ENCODE assay signal across 19 cellular contexts in the genomic region with DNA sequence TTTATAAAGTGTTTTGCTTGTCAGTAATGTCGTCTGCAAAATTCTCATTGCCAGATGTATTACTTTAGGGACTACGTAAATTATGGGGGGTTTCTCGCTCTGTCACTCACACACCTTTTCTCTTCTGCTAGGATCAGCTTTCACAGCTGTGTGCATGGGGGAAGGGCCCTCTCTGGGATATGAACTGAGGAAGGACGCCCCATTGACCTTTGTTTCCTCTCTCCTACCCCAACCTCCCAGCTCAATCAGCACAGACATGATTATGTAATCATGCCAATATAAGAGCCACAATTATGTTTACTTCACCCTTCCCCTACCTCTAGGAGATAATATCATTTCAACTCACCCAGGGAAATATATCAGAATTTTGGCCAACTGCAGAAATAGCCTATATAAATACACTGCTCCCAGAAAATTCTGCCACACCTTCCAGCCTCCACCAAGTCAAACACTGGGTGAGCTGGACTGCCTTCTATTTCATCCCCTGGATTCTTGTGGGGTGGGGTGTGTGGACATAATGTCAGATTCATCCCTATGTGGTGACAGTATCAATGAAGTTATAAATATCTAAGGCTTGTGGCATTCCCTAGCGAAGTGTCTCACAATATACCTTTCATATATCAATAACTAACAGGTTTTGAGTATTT. TPM values are rescaled to one million over a fixed set of nuclear protein-coding genes. Genes with fewer than 3 reads are reported as not detected.
DNase-seq lines count a peak whose midpoint lies in the region; ATAC-seq and TF ChIP-seq lines count a peak whose summit lies in the region.
"Had no signal": no experiment of that assay in that cellular context is flagged by ENCODE, and none has a peak within 500 bp of the region (broad histone marks: within the 10 kb centered on the region; RNA-seq: fewer than 3 reads in every experiment).

No MANE protein-coding gene starts in this region.

- TF ChIP-seq POLR2A in heart left ventricle (IDR thresholded peaks at IDR 0.05) = no peak

- no peak overlapping the region for H3K27ac ChIP-seq in heart left ventricle
- peak overlapping the region; percentile 56 for H3K27ac ChIP-seq in foreskin keratinocyte
- peak overlapping the region; percentile 52 to 61 for H3K27ac ChIP-seq in mucosa of rectum (ENCODE audit: low read depth in 2 of 2, low read length in 2 of 2)
- no peak overlapping the region for H3K27ac ChIP-seq in dorsolateral prefrontal cortex
- H3K27ac ChIP-seq: BLaER1 treated with 17β-estradiol and CSF1 and Interleukin-3, amounts not matched to agents 10 nM and 100 nM; KMS-11 had no signal

- intact Hi-C loops in Right ventricle myocardium superior (cut with DNase I) = no loop called here
- intact Hi-C loops in heart left ventricle (cut with DNase I) = no loop called here
- intact Hi-C loops in dorsolateral prefrontal cortex (cut with DNase I) = no loop called here

- H3K4me3 ChIP-seq in heart left ventricle (no peak overlapping the region), mucosa of rectum (ENCODE audit: low read length in 2 of 2) (peak overlapping the region in 1 of 2 donors; percentile 34), dorsolateral prefrontal cortex (no peak overlapping the region)
- H3K4me3 ChIP-seq: BLaER1 treated with 17β-estradiol and CSF1 and Interleukin-3, amounts not matched to agents 10 nM and 100 nM; GM23338 had no signal

- no peak overlapping the region for H3K9ac ChIP-seq in mucosa of rectum (ENCODE audit: low read depth in 1 of 2, low read length in 2 of 2)
- H3K9ac ChIP-seq: BLaER1 treated with 17β-estradiol and CSF1 and Interleukin-3, amounts not matched to agents 10 nM and 100 nM; KMS-11 had no signal

- 72 to 79% (median 77%) methylated on average over 5 of the region's 5 CpGs for WGBS in heart left ventricle, 4 donors

- H3K36me3 ChIP-seq in heart left ventricle = no peaks in the 10 kb centered on the region
- no peaks in the 10 kb centered on the region for H3K36me3 ChIP-seq in mucosa of rectum (ENCODE audit: control insufficient read depth in 2 of 2, insufficient read depth in 2 of 2, low read length in 2 of 2)
- H3K36me3 ChIP-seq: BLaER1 treated with 17β-estradiol and CSF1 and Interleukin-3, amounts not matched to agents 10 nM and 100 nM had no signal

- ATAC-seq in Right ventricle myocardium superior (ENCODE audit: poor library complexity) (peak; percentile 12), heart left ventricle (no peak), foreskin keratinocyte (no peak)
- ATAC-seq: GM23338, Panc1, Right ventricle myocardium inferior had no signal

- TF ChIP-seq CTCF in heart left ventricle (IDR thresholded peaks at IDR 0.05) (no peak), foreskin keratinocyte (conservative IDR thresholded peaks at IDR 0.05) (no peak), dorsolateral prefrontal cortex (IDR thresholded peaks at IDR 0.05 in 54 of 56, conservative IDR thresholded peaks at IDR 0.05 in 2 of 56; ENCODE audit: low read depth in 1 of 56, partially characterized antibody in 56 of 56) (no peak)

- H3K27me3 ChIP-seq in heart left ventricle (no peaks in the 10 kb centered on the region), foreskin keratinocyte (no peaks in the 10 kb centered on the region), mucosa of rectum (ENCODE audit: control insufficient read depth in 2 of 2, insufficient read depth in 2 of 2, low read length in 2 of 2) (no peaks in the 10 kb centered on the region), dorsolateral prefrontal cortex (no peaks in the 10 kb centered on the region)
- H3K27me3 ChIP-seq: BLaER1 treated with 17β-estradiol and CSF1 and Interleukin-3, amounts not matched to agents 10 nM and 100 nM had no signal

- H3K4me1 ChIP-seq in heart left ventricle (no peaks in the 10 kb centered on the region), foreskin keratinocyte (peaks cover 11% of the 10 kb centered on the region), mucosa of rectum (ENCODE audit: control insufficient read depth in 2 of 2, insufficient read depth in 2 of 2, low read length in 2 of 2) (peaks cover 6 to 36% of the 10 kb centered on the region in 2 donors)

- DNase-seq in Right ventricle myocardium superior (no peak), heart left ventricle (no peak), foreskin keratinocyte (no peak), NCI-H187 (lab: John Stamatoyannopoulos, UW) (no peak), dorsolateral prefrontal cortex (no peak), OCI-M1 (lab: John Stamatoyannopoulos, UW) (no peak)
- DNase-seq in activated T-cell treated with anti-CD3 and anti-CD28 coated beads, Interleukin-2, amount 50 U/mL, for 1 hour = no peak
- DNase-seq: CD4-positive, alpha-beta memory T cell; DMS153; NCI-H1105; NCI-H2081; NCI-H2171 treated with DMSO at 0.1 percent for 48 hours; NCI-H526 had no signal

- H3K9me3 ChIP-seq in heart left ventricle = no peaks in the 10 kb centered on the region
- no peaks in the 10 kb centered on the region for H3K9me3 ChIP-seq in mucosa of rectum (ENCODE audit: control insufficient read depth in 2 of 2, low read length in 2 of 2)
- H3K9me3 ChIP-seq: BLaER1 treated with 17β-estradiol and CSF1 and Interleukin-3, amounts not matched to agents 10 nM and 100 nM had no signal

RNA-seq across cellular contexts. Expression of a gene that starts 12.6 kb away (rescaled TPM):
- total RNA-seq in Right ventricle myocardium superior (27.1 TPM), heart left ventricle (10 to 100 TPM; 22.8 to 71.5 (median 41.3) TPM), foreskin keratinocyte (1.9 and 4.1 TPM in 2 replicates), dorsolateral prefrontal cortex (10 to 100 TPM; 11.3 to 35.8 (median 19.7) TPM)
- polyA plus RNA-seq in heart left ventricle (1 to 10 TPM; 4.6 to 4.7 TPM), foreskin keratinocyte (0.26 and 0.51 TPM in 2 replicates)

Comparison
In these comparisons a context has a peak if more than half of its experiments do, and no peak if none do; other contexts are left out.
1. H3K27ac ChIP-seq: peak in foreskin keratinocyte (single experiment) and mucosa of rectum (2 of 2); none in heart left ventricle (0 of 12) and dorsolateral prefrontal cortex (0 of 59).